Comparison of ENCODE assay signal across 10 cellular contexts in genomic region chr5:73694089-73694488, GRCh38.
DNase-seq lines count a peak whose midpoint lies in the region; ATAC-seq and TF ChIP-seq lines count a peak whose summit lies in the region.
"Had no signal": no experiment of that assay in that cellular context is flagged by ENCODE, and none has a peak within 500 bp of the region (broad histone marks: within the 10 kb centered on the region; RNA-seq: fewer than 3 reads in every experiment).

No MANE protein-coding gene starts in this region.

- H3K27me3 Mint-ChIP-seq in activated T-cell treated with anti-CD3 and anti-CD28 coated beads, Interleukin-2, amount 50 U/mL, for 24 hours = peaks cover 35% of the 10 kb centered on the region

- H2AFZ ChIP-seq in OCI-LY3 (ENCODE audit: low read depth, low read length) = peak overlapping the region; percentile 90

- H3K36me3 Mint-ChIP-seq in activated T-cell treated with anti-CD3 and anti-CD28 coated beads, Interleukin-2, amount 50 U/mL, for 24 hours (ENCODE audit: low read depth) = no peaks in the 10 kb centered on the region
- H3K36me3 Mint-ChIP-seq in stimulated activated effector memory CD8-positive, alpha-beta T cell treated with anti-CD3 and anti-CD28 coated beads, Interleukin-12 subunit alpha, Interleukin-12 subunit beta, amount 100 ng/mL, for 72 hours = no peaks in the 10 kb centered on the region

- peak overlapping the region; percentile 58 for H3K4me2 ChIP-seq in OCI-LY3 (ENCODE audit: low read length)

- H3K27ac ChIP-seq in OCI-LY3 (ENCODE audit: low read length) (peak overlapping the region; percentile 66), aorta (ENCODE audit: low read depth in 1 of 2, low read length in 2 of 2) (no peak overlapping the region)

- H3K9me3 ChIP-seq in OCI-LY3 (ENCODE audit: insufficient read depth, low read length) = no peaks in the 10 kb centered on the region
- no peaks in the 10 kb centered on the region for H3K9me3 ChIP-seq in aorta (ENCODE audit: control insufficient read depth, low read length)

- H3K4me3 ChIP-seq in OCI-LY3 (ENCODE audit: low read length) = peak overlapping the region; percentile 27
- no peak overlapping the region for H3K4me3 ChIP-seq in aorta (ENCODE audit: low read length in 2 of 2)

- H3K4me3 Mint-ChIP-seq in activated T-cell treated with anti-CD3 and anti-CD28 coated beads, Interleukin-2, amount 50 U/mL, for 24 hours = no peak overlapping the region
- H3K4me3 Mint-ChIP-seq in stimulated activated effector memory CD8-positive, alpha-beta T cell treated with anti-CD3 and anti-CD28 coated beads, Interleukin-12 subunit alpha, Interleukin-12 subunit beta, amount 100 ng/mL, for 72 hours = peak overlapping the region; percentile 3
- H3K4me3 Mint-ChIP-seq: T-helper 17 cell had no signal

- peak overlapping the region; percentile 12; the same call in 1 of the 2 replicates for H3K9ac ChIP-seq in OCI-LY3 (ENCODE audit: low read length)

- H3K36me3 ChIP-seq in OCI-LY3 (replicated peaks; ENCODE audit: low read depth, low read length) (no peaks in the 10 kb centered on the region), aorta (ENCODE audit: control insufficient read depth in 1 of 2, insufficient read depth in 2 of 2, low read length in 1 of 2) (no peaks in the 10 kb centered on the region)

- intact Hi-C loops in aorta (cut with DNase I) = loop anchor here in 1 of 2 donors (5.0 kb wide), 1 partner anchor 67 kb away; the partner anchor contains the start of gene ARHGEF28

- ATAC-seq in HG02759 (IDR thresholded peaks at IDR 0.05; ENCODE audit: unreplicated experiment) = peak; percentile 83
- peak; percentile 91 for ATAC-seq in stimulated activated effector memory CD8-positive, alpha-beta T cell treated with anti-CD3 and anti-CD28 coated beads, Interleukin-12 subunit alpha, Interleukin-12 subunit beta, amount 100 ng/mL, for 72 hours
- no peak for ATAC-seq in aorta (ENCODE audit: low FRiP score)
- ATAC-seq: T-helper 17 cell had no signal

- no peaks in the 10 kb centered on the region for H3K79me2 ChIP-seq in OCI-LY3 (ENCODE audit: low read length)

- H3K9me3 Mint-ChIP-seq in activated T-cell treated with anti-CD3 and anti-CD28 coated beads, Interleukin-2, amount 50 U/mL, for 24 hours = no peaks in the 10 kb centered on the region
- no peaks in the 10 kb centered on the region for H3K9me3 Mint-ChIP-seq in stimulated activated effector memory CD8-positive, alpha-beta T cell treated with anti-CD3 and anti-CD28 coated beads, Interleukin-12 subunit alpha, Interleukin-12 subunit beta, amount 100 ng/mL, for 72 hours

- peaks cover 39% of the 10 kb centered on the region for H3K4me1 ChIP-seq in OCI-LY3 (ENCODE audit: low read length)
- H3K4me1 ChIP-seq in aorta (ENCODE audit: control insufficient read depth in 1 of 2, insufficient read depth in 2 of 2, low read length in 2 of 2) = peaks cover 0 to 7% of the 10 kb centered on the region in 2 donors

- no peaks in the 10 kb centered on the region for H4K20me1 ChIP-seq in OCI-LY3 (ENCODE audit: insufficient read depth, low read length)

- DNase-seq in activated T-cell treated with anti-CD3 and anti-CD28 coated beads, Interleukin-2, amount 50 U/mL, for 24 hours = no peak
- DNase-seq in activated T-cell treated with anti-CD3 and anti-CD28 coated beads for 4 hours = no peak
- DNase-seq in stimulated activated effector memory CD8-positive, alpha-beta T cell treated with anti-CD3 and anti-CD28 coated beads, Interleukin-12 subunit alpha, Interleukin-12 subunit beta, amount 100 ng/mL, for 72 hours (ENCODE audit: low spot score in 2 of 2) = peak in 1 of 2 donors; percentile 54
- no peak for DNase-seq in aorta
- no peak for DNase-seq in NCI-H446 treated with DMSO at 0.1 percent for 48 hours (lab: John Stamatoyannopoulos, UW)
- no peak for DNase-seq in medulla oblongata (ENCODE audit: extremely low spot score)
- DNase-seq: NCI-H1417 treated with DMSO at 0.1 percent for 48 hours, T-helper 17 cell had no signal

- WGBS in aorta, 2 donors = 61 to 62% methylated on average over 2 of the region's 2 CpGs

- no peak for TF ChIP-seq CTCF in OCI-LY3 (IDR thresholded peaks at IDR 0.05; ENCODE audit: low read depth, low read length)

- no peaks in the 10 kb centered on the region for H3K27me3 ChIP-seq in OCI-LY3 (ENCODE audit: low read depth, low read length)
- no peaks in the 10 kb centered on the region for H3K27me3 ChIP-seq in aorta (ENCODE audit: control insufficient read depth in 1 of 2, insufficient read depth in 2 of 2, low read length in 1 of 2)

- H3K27ac Mint-ChIP-seq in activated T-cell treated with anti-CD3 and anti-CD28 coated beads, Interleukin-2, amount 50 U/mL, for 24 hours = peak overlapping the region; percentile 41
- H3K27ac Mint-ChIP-seq in stimulated activated effector memory CD8-positive, alpha-beta T cell treated with anti-CD3 and anti-CD28 coated beads, Interleukin-12 subunit alpha, Interleukin-12 subunit beta, amount 100 ng/mL, for 72 hours = no peak overlapping the region
- H3K27ac Mint-ChIP-seq: T-helper 17 cell had no signal

- peaks cover 28% of the 10 kb centered on the region for H3K4me1 Mint-ChIP-seq in activated T-cell treated with anti-CD3 and anti-CD28 coated beads, Interleukin-2, amount 50 U/mL, for 24 hours (ENCODE audit: low read depth)
- peaks cover 30% of the 10 kb centered on the region for H3K4me1 Mint-ChIP-seq in stimulated activated effector memory CD8-positive, alpha-beta T cell treated with anti-CD3 and anti-CD28 coated beads, Interleukin-12 subunit alpha, Interleukin-12 subunit beta, amount 100 ng/mL, for 72 hours
